ENCODE assay signal across 8 cellular contexts in the genomic region with DNA sequence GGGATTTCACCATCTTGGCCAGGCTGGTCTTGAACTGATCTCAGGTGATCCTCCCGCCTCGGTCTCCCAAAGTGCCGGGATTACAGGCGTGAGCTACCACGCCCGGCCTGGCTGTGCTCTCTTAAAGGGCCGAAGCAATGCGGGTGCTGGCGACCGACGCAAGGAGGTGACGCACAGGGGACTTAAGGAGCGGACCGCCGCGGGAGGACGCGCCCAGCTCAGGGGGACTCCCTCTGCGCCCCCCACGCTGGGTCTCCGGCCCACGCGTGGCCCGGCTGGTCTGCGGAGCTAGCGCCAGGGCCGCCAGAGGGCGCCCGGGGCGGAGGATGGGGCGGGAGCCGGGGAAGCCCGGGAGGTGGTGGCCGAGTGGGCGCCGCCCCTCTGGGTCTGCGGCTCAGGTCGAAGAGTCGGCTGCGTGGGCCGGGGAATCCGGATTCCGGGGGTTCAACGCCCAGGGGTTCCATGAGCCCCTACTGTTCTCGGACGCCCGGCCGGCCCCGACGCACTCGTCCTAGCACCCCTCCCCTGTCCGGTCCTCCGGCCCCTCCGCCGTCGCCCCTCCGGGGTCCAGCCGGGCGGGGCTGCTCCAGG. TPM values are rescaled to one million over a fixed set of nuclear protein-coding genes. Genes with fewer than 3 reads are reported as not detected.
DNase-seq lines count a peak whose midpoint lies in the region; ATAC-seq and TF ChIP-seq lines count a peak whose summit lies in the region.

No MANE protein-coding gene starts in this region.

- peaks cover 14% of the 10 kb centered on the region for H3K79me1 ChIP-seq in mesenchymal stem cell (replicated peaks; ENCODE audit: low read length, poor library complexity, severe bottlenecking)

- peak overlapping the region; percentile 97 for H3K4me2 ChIP-seq in mesenchymal stem cell (ENCODE audit: low read length, poor library complexity, severe bottlenecking)

- H3K27ac Mint-ChIP-seq in activated CD8-positive, alpha-beta T cell treated with anti-CD3 and anti-CD28 coated beads for 36 hours, result no peak overlapping the region

- H2BK15ac ChIP-seq in mesenchymal stem cell (ENCODE audit: low read depth, poor library complexity, severe bottlenecking), result peak overlapping the region; percentile 78

- H3K9me3 ChIP-seq in effector memory CD4-positive, alpha-beta T cell (ENCODE audit: control insufficient read depth, low read length), result no peaks in the 10 kb centered on the region
- no peaks in the 10 kb centered on the region for H3K9me3 ChIP-seq in mesenchymal stem cell (ENCODE audit: control insufficient read depth, low read length)

- H2BK12ac ChIP-seq in mesenchymal stem cell (ENCODE audit: low read length in 2 of 2), result peak overlapping the region in 1 of 2 experiments; percentile 55

- H3K4me1 Mint-ChIP-seq in activated CD8-positive, alpha-beta T cell treated with anti-CD3 and anti-CD28 coated beads for 36 hours (ENCODE audit: low read depth), result peaks cover 6% of the 10 kb centered on the region

- POLR2A ChIA-PET in activated CD8-positive, alpha-beta T cell treated with anti-CD3 and anti-CD28 coated beads for 36 hours (lab: Charles Lee), result interaction anchor here (1.1 to 1.7 kb wide), 2 partner anchors 9 to 57 kb away, joined by 3 to 4 read pairs; no protein-coding TSS in a partner anchor

- intact Hi-C loops in activated CD8-positive, alpha-beta T cell treated with anti-CD3 and anti-CD28 coated beads for 36 hours (cut with micrococcal nuclease), result no loop called here

- under 1% methylated on average over 51 of the region's 59 CpGs for WGBS in mesenchymal stem cell

- peaks cover 7% of the 10 kb centered on the region for H3K27me3 ChIP-seq in effector memory CD4-positive, alpha-beta T cell (replicated peaks; ENCODE audit: control insufficient read depth, insufficient read depth, low read length, poor library complexity, severe bottlenecking)
- H3K27me3 ChIP-seq in mesenchymal stem cell (ENCODE audit: control insufficient read depth in 1 of 2, insufficient read depth in 1 of 2, low read length in 2 of 2), result peaks cover 12 to 34% of the 10 kb centered on the region in 2 experiments

- peak overlapping the region; percentile 77 to 88 for H3K4ac ChIP-seq in mesenchymal stem cell (ENCODE audit: low read depth in 1 of 2, low read length in 2 of 2)

- H2AFZ ChIP-seq in mesenchymal stem cell (ENCODE audit: low read depth, low read length), result peak overlapping the region; percentile 83

- H2AK5ac ChIP-seq in mesenchymal stem cell (ENCODE audit: low read length, severe bottlenecking), result no peak overlapping the region

- ATAC-seq in HG03025 (IDR thresholded peaks at IDR 0.05; ENCODE audit: low FRiP score, unreplicated experiment), result peak; percentile 60
- ATAC-seq in activated CD8-positive, alpha-beta T cell treated with anti-CD3 and anti-CD28 coated beads for 36 hours, result peak; percentile 83

- no peaks in the 10 kb centered on the region for H3K9me3 Mint-ChIP-seq in activated CD8-positive, alpha-beta T cell treated with anti-CD3 and anti-CD28 coated beads for 36 hours

- H4K91ac ChIP-seq in mesenchymal stem cell (ENCODE audit: low read length), result peak overlapping the region; percentile 29

- H2BK120ac ChIP-seq in mesenchymal stem cell (ENCODE audit: low read depth, low read length), result peak overlapping the region; percentile 40

- no peak overlapping the region for H2BK5ac ChIP-seq in mesenchymal stem cell (ENCODE audit: low read depth, low read length, poor library complexity, severe bottlenecking)

- H3K27ac ChIP-seq in effector memory CD4-positive, alpha-beta T cell (ENCODE audit: insufficient read depth, low read length, poor library complexity, severe bottlenecking), result no peak overlapping the region
- no peak overlapping the region for H3K27ac ChIP-seq in mesenchymal stem cell (ENCODE audit: low read length, poor library complexity, severe bottlenecking)

- H3K4me3 ChIP-seq in effector memory CD4-positive, alpha-beta T cell (ENCODE audit: insufficient read depth, low read depth, low read length, poor library complexity, severe bottlenecking), result peak overlapping the region; percentile 83
- peak overlapping the region; percentile 71 to 95 for H3K4me3 ChIP-seq in mesenchymal stem cell (ENCODE audit: insufficient read depth in 1 of 2, low read depth in 1 of 2, low read length in 2 of 2)

- peaks cover 21% of the 10 kb centered on the region for H3K4me1 ChIP-seq in effector memory CD4-positive, alpha-beta T cell (ENCODE audit: control insufficient read depth, insufficient read depth, low read length, poor library complexity, severe bottlenecking)
- H3K4me1 ChIP-seq in mesenchymal stem cell (ENCODE audit: control insufficient read depth, insufficient read depth, low read depth, low read length), result peaks cover 23% of the 10 kb centered on the region

- H3K4me3 Mint-ChIP-seq in activated CD8-positive, alpha-beta T cell treated with anti-CD3 and anti-CD28 coated beads for 36 hours, result peak overlapping the region; percentile 73

- CTCF ChIA-PET in activated CD8-positive, alpha-beta T cell treated with anti-CD3 and anti-CD28 coated beads for 36 hours (lab: Charles Lee), result interaction anchor here (0.7 to 3.4 kb wide), 25 partner anchors 9 to 508 kb away, joined by 3 to 26 read pairs (median 4); no protein-coding TSS in a partner anchor

- H3K18ac ChIP-seq in mesenchymal stem cell (ENCODE audit: low read depth in 1 of 2, low read length in 2 of 2), result peak overlapping the region; percentile 85 to 89

- H4K8ac ChIP-seq in mesenchymal stem cell (ENCODE audit: low read length), result peak overlapping the region; percentile 91

- DNase-seq in SIG-M5 treated with dmso at 0.1 percent for 504 hours (lab: John Stamatoyannopoulos, UW; ENCODE audit: unreplicated experiment), result peak; percentile 33
- DNase-seq in SIG-M5 (lab: John Stamatoyannopoulos, UW), result no peak
- DNase-seq in NCI-H460 (ENCODE audit: extremely low read depth, low read depth), result peak; percentile 55
- peak; percentile 78 for DNase-seq in activated CD8-positive, alpha-beta T cell treated with anti-CD3 and anti-CD28 coated beads for 36 hours
- DNase-seq in effector memory CD4-positive, alpha-beta T cell, result peak; percentile 36 to 50 (median 38)
- DNase-seq in mesenchymal stem cell, result peak; percentile 77
- DNase-seq in stimulated activated CD8-positive, alpha-beta memory T cell treated with anti-CD3 and anti-CD28 coated beads, Interleukin-15, amount 100 ng/mL, for 24 hours (ENCODE audit: low read depth), result peak; percentile 37

- H3K14ac ChIP-seq in mesenchymal stem cell (ENCODE audit: low read length in 2 of 2), result peak overlapping the region in 1 of 2 experiments; percentile 76

- no peaks in the 10 kb centered on the region for H3K36me3 Mint-ChIP-seq in activated CD8-positive, alpha-beta T cell treated with anti-CD3 and anti-CD28 coated beads for 36 hours (ENCODE audit: low read depth)

- H3K27me3 Mint-ChIP-seq in activated CD8-positive, alpha-beta T cell treated with anti-CD3 and anti-CD28 coated beads for 36 hours, result peaks cover 22% of the 10 kb centered on the region

- peak overlapping the region; percentile 75 for H3K9ac ChIP-seq in mesenchymal stem cell (ENCODE audit: low read length)

- H3K36me3 ChIP-seq in effector memory CD4-positive, alpha-beta T cell (ENCODE audit: control insufficient read depth, insufficient read depth, low read length), result no peaks in the 10 kb centered on the region
- H3K36me3 ChIP-seq in mesenchymal stem cell (ENCODE audit: control insufficient read depth in 1 of 2, insufficient read depth in 2 of 2, low read depth in 1 of 2, low read length in 2 of 2), result peaks cover 19 to 21% of the 10 kb centered on the region in 2 experiments

- peak overlapping the region in 1 of 2 experiments; percentile 28 for H3K23ac ChIP-seq in mesenchymal stem cell (ENCODE audit: low read length in 2 of 2)

- peak; percentile 85 for TF ChIP-seq CTCF in activated CD8-positive, alpha-beta T cell treated with anti-CD3 and anti-CD28 coated beads for 36 hours (IDR thresholded peaks at IDR 0.05)

RNA-seq across cellular contexts. Expression of a gene that starts 0.5 kb away (rescaled TPM):
- 13.6 and 13.9 TPM in 2 replicates for total RNA-seq in NCI-H460 (2014; rRNA removed; shearing (Covaris generic))
- polyA plus RNA-seq in NCI-H460 (2014; cell fraction: nucleus; rRNA removed), result 27.8 and 29.5 TPM in 2 replicates
- total RNA-seq in activated CD8-positive, alpha-beta T cell treated with anti-CD3 and anti-CD28 coated beads for 36 hours, result 1 to 10 TPM; 3.3 to 3.5 TPM
- polyA plus RNA-seq in mesenchymal stem cell (2013, experiment 1 of 2), result 96.2 TPM
- 100 TPM for polyA plus RNA-seq in mesenchymal stem cell (2013, experiment 2 of 2)

RNA-seq across cellular contexts. Expression of a gene that starts 35.7 kb away (rescaled TPM):
- total RNA-seq in NCI-H460 (2014; rRNA removed; shearing (Covaris generic)), result 39.4 and 47.2 TPM in 2 replicates
- 96.1 and 116 TPM in 2 replicates for polyA plus RNA-seq in NCI-H460 (2014; cell fraction: nucleus; rRNA removed)
- 10 to 100 TPM; 79.3 to 83.6 TPM for total RNA-seq in activated CD8-positive, alpha-beta T cell treated with anti-CD3 and anti-CD28 coated beads for 36 hours
- 20.1 TPM for polyA plus RNA-seq in mesenchymal stem cell (2013, experiment 1 of 2)
- 20.1 TPM for polyA plus RNA-seq in mesenchymal stem cell (2013, experiment 2 of 2)

RNA-seq across cellular contexts. Expression of a gene that starts 49.0 kb away (rescaled TPM):
- 52.5 and 64.7 TPM in 2 replicates for total RNA-seq in NCI-H460 (2014; rRNA removed; shearing (Covaris generic))
- polyA plus RNA-seq in NCI-H460 (2014; cell fraction: nucleus; rRNA removed), result 77.3 and 84.8 TPM in 2 replicates
- 10 to 100 TPM; 56.3 to 60.2 TPM for total RNA-seq in activated CD8-positive, alpha-beta T cell treated with anti-CD3 and anti-CD28 coated beads for 36 hours
- 59.4 TPM for polyA plus RNA-seq in mesenchymal stem cell (2013, experiment 1 of 2)
- polyA plus RNA-seq in mesenchymal stem cell (2013, experiment 2 of 2), result 59.8 TPM
